Comparison of ENCODE assay signal across 1 cellular context in the genomic region with DNA sequence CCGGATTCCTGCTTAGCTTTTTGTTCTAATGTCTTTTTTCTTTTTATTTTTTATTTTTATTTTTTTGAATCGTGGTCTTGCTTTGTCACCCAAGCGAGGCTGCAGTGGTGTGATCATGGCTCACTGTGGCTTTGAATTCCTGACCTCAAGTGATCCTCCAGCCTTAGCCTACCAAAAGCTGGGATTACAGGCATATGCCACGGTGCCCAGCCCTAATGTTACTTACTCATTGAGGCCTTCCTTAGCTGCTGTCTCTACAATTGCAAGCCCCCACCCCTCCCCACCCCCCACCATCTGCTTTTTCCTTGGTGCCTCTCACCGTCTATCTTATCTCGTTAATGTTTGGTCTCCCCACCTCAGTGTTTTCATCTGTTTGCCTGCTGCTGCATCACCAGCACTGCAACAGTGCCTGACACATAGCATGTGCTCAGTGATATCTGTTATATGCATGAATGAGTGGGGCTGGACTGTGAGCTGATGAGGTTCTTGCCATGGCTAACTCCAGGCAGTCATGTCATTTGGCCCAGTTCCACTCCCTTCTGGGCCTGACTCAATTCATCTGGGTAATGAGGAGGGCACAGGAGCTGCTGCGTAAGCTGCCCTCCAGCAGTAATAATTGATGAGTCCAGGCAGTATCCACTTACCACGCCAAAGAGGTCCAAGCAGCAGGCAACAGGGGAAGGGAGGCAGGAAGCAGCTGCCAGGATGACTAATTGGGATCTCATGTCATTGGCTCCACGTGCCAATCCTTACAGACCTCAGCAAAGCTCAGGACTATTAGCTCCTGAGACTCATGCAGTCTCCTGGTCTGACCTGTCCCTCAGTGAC.
A peak's percentile ranks its signal among the peaks of the same experiment; 100 is the strongest.
TF ChIP-seq lines count a peak whose summit lies in the region.

No MANE protein-coding gene starts in this region.

TF ChIP-seq in HEK293, 187 proteins besides CTCF, POLR2A, EP300 and RAD21 (continued from another document):
- TF ChIP-seq INSM2 (tag by site-specific recombination; IDR thresholded peaks at IDR 0.05) (no peak), ZNF433 (tag by site-specific recombination; IDR thresholded peaks at IDR 0.05; ENCODE audit: low read depth) (no peak), SP7 (tag by site-specific recombination; IDR thresholded peaks at IDR 0.05) (peak; percentile 75), SCRT1 (tag by site-specific recombination; IDR thresholded peaks at IDR 0.05; ENCODE audit: borderline replicate concordance) (no peak), GLI2 (tag by site-specific recombination; IDR thresholded peaks at IDR 0.05; ENCODE audit: borderline replicate concordance, low read depth) (no peak), ZNF600 (tag by site-specific recombination; IDR thresholded peaks at IDR 0.05) (peak; percentile 56), HOXD13 (CRISPR knock-in tag; IDR thresholded peaks at IDR 0.05; ENCODE audit: borderline replicate concordance) (no peak), AEBP2 (tag by site-specific recombination; IDR thresholded peaks at IDR 0.05; ENCODE audit: borderline replicate concordance) (no peak), GLIS1 (tag by site-specific recombination; IDR thresholded peaks at IDR 0.05) (peak; percentile 38), ZBTB11 (tag by site-specific recombination; conservative IDR thresholded peaks at IDR 0.05; ENCODE audit: low read depth) (no peak)
- TF ChIP-seq, protein P1, sequence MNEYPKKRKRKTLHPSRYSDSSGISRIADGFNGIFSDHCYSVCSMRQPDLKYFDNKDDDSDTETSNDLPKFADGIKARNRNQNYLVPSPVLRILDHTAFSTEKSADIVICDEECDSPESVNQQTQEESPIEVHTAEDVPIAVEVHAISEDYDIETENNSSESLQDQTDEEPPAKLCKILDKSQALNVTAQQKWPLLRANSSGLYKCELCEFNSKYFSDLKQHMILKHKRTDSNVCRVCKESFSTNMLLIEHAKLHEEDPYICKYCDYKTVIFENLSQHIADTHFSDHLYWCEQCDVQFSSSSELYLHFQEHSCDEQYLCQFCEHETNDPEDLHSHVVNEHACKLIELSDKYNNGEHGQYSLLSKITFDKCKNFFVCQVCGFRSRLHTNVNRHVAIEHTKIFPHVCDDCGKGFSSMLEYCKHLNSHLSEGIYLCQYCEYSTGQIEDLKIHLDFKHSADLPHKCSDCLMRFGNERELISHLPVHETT (tag by site-specific recombination; IDR thresholded peaks at IDR 0.05) = 0 out of 2 replicates have a peak, but pooled peaks have one; percentile 16
- TF ChIP-seq, protein P2, sequence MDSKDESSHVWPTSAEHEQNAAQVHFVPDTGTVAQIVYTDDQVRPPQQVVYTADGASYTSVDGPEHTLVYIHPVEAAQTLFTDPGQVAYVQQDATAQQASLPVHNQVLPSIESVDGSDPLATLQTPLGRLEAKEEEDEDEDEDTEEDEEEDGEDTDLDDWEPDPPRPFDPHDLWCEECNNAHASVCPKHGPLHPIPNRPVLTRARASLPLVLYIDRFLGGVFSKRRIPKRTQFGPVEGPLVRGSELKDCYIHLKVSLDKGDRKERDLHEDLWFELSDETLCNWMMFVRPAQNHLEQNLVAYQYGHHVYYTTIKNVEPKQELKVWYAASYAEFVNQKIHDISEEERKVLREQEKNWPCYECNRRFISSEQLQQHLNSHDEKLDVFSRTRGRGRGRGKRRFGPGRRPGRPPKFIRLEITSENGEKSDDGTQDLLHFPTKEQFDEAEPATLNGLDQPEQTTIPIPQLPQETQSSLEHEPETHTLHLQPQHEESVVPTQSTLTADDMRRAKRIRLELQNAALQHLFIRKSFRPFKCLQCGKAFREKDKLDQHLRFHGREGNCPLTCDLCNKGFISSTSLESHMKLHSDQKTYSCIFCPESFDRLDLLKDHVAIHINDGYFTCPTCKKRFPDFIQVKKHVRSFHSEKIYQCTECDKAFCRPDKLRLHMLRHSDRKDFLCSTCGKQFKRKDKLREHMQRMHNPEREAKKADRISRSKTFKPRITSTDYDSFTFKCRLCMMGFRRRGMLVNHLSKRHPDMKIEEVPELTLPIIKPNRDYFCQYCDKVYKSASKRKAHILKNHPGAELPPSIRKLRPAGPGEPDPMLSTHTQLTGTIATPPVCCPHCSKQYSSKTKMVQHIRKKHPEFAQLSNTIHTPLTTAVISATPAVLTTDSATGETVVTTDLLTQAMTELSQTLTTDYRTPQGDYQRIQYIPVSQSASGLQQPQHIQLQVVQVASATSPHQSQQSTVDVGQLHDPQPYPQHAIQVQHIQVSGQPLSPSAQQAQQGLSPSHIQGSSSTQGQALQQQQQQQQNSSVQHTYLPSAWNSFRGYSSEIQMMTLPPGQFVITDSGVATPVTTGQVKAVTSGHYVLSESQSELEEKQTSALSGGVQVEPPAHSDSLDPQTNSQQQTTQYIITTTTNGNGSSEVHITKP (tag by site-specific recombination; IDR thresholded peaks at IDR 0.05) = peak; percentile 79
TF ChIP-seq in HEK293: peak in this region for 9.
